ENCODE assay signal across 5 cellular contexts in the genomic region with DNA sequence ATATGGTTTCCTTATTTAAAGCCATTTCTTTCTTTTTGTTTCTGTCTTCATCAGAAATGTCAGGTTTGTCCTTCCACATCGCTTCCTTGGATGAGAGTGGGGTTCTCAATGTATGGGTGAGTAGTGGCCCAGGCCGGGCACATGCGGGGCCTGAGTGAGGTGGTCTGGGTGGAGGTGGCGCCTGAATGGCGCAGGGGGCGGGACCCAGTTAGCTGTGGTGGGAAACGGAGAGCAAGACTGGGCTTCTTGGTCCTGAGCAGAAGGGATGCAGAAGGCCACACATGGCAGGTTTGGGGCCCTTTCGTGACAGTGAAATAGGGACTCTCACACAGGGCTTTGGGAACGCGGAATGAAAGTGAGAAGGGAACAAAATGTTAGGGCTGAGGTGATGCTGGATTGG.
"Had no signal": no experiment of that assay in that cellular context is flagged by ENCODE, and none has a peak within 500 bp of the region (broad histone marks: within the 10 kb centered on the region; RNA-seq: fewer than 3 reads in every experiment).

No MANE protein-coding gene starts in this region.

- H3K27ac Mint-ChIP-seq: GM23338 had no signal

- H3K4me1 Mint-ChIP-seq: GM23338, H9 had no signal

- H3K4me3 Mint-ChIP-seq: GM23338, H9, IgD-negative memory B cell had no signal

- H3K9me3 Mint-ChIP-seq: GM23338, H9 had no signal

- H3K4me3 ChIP-seq: GM23338 had no signal

- H3K27me3 Mint-ChIP-seq: IgD-negative memory B cell had no signal

- DNase-seq: H9, KBM-7 had no signal

- ATAC-seq: GM23338, HCT116 had no signal
